In the genomic region with DNA sequence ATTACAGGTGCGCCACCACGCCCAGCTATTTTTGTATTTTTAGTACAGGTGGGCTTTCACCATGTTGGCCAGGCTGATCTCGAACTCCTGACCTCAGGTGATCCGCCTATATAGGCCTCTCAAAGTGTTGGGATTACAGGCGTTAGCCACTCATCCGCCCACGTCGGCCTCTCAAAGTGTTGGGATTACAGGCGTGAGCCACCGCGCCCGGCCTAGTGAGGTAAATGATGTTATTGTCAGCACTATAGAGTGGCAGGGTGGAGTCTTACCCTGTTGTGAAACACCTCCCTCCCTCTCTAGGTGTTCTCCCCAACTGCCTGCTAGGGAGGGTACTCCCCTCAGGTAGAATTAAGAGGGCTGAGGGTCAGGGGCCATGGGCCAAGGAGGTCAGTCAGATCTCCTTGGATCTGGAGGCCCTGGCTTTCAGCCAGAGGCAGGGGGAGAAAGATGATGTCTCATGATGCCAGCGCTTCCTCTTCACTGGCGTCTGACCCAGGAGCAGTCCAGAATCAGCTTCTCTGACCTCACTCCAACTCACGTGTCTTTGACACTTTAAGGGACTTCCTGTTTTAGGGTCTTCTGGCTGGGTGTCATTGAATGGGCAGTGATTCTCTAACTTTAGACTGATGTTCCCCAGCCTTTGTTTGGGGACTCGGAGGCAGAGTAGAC, we compare ENCODE assay signal across 9 cellular contexts. TPM values are rescaled to one million over a fixed set of nuclear protein-coding genes. Genes with fewer than 3 reads are reported as not detected.
A peak's percentile ranks its signal among the peaks of the same experiment; 100 is the strongest.
DNase-seq lines count a peak whose midpoint lies in the region; ATAC-seq and TF ChIP-seq lines count a peak whose summit lies in the region.
"Had no signal": no experiment of that assay in that cellular context is flagged by ENCODE, and none has a peak within 500 bp of the region (broad histone marks: within the 10 kb centered on the region; RNA-seq: fewer than 3 reads in every experiment).

No MANE protein-coding gene starts in this region.

- no peak for TF ChIP-seq CTCF in GM12864 (IDR thresholded peaks at IDR 0.05; ENCODE audit: low read depth, low read length, missing control alignments)
- no peak for TF ChIP-seq CTCF in epithelial cell of esophagus (IDR thresholded peaks at IDR 0.05; ENCODE audit: insufficient read depth, low read depth, low read length, missing control alignments)

- intact Hi-C loops in Right ventricle myocardium inferior (cut with DNase I) = no loop called here

- no peak for DNase-seq in GM12864 (ENCODE audit: low read depth)
- peak; percentile 65 for DNase-seq in OCI-M1 (lab: John Stamatoyannopoulos, UW)
- DNase-seq in epithelial cell of esophagus (ENCODE audit: low read depth) = peak; percentile 27
- peak; percentile 83 for DNase-seq in pons (ENCODE audit: low spot score)
- no peak for DNase-seq in Right ventricle myocardium inferior (ENCODE audit: missing footprints)
- DNase-seq in OCI-M2 (lab: John Stamatoyannopoulos, UW; ENCODE audit: unreplicated experiment) = no peak
- DNase-seq: NCI-H774 had no signal

- ATAC-seq in Right ventricle myocardium inferior = no peak
- no peak for ATAC-seq in HG03095 (IDR thresholded peaks at IDR 0.05; ENCODE audit: unreplicated experiment)
- no peak for ATAC-seq in GM19452 (IDR thresholded peaks at IDR 0.05; ENCODE audit: unreplicated experiment)

- H3K4me3 ChIP-seq in GM12864 (ENCODE audit: low read depth, low read length) (peak overlapping the region; percentile 76; the same call in 1 of the 2 replicates), epithelial cell of esophagus (ENCODE audit: low read length) (no peak overlapping the region)

RNA-seq across cellular contexts. Expression of a gene that starts 2.0 kb away (rescaled TPM):
- 26.7 TPM for total RNA-seq in Right ventricle myocardium inferior

RNA-seq across cellular contexts. Expression of a gene that starts 28.9 kb away (rescaled TPM):
- 1.5 TPM for total RNA-seq in Right ventricle myocardium inferior

RNA-seq across cellular contexts. Expression of a gene that starts 30.7 kb away (rescaled TPM):
- 0.60 TPM for total RNA-seq in Right ventricle myocardium inferior

RNA-seq across cellular contexts. Expression of a gene that starts 47.9 kb away (rescaled TPM):
- 21.4 TPM for total RNA-seq in Right ventricle myocardium inferior

RNA-seq across cellular contexts. Expression of a gene that starts 50.3 kb away (rescaled TPM):
- total RNA-seq in Right ventricle myocardium inferior = 17.7 TPM

Comparison
In these comparisons a context has a peak if more than half of its experiments do, and no peak if none do; other contexts are left out.
1. DNase-seq: peak in OCI-M1 (single experiment), epithelial cell of esophagus (single experiment) and pons (single experiment); none in GM12864 (single experiment), Right ventricle myocardium inferior (single experiment) and OCI-M2 (single experiment).